Comparison of ENCODE assay signal across 1 cellular context in the genomic region with DNA sequence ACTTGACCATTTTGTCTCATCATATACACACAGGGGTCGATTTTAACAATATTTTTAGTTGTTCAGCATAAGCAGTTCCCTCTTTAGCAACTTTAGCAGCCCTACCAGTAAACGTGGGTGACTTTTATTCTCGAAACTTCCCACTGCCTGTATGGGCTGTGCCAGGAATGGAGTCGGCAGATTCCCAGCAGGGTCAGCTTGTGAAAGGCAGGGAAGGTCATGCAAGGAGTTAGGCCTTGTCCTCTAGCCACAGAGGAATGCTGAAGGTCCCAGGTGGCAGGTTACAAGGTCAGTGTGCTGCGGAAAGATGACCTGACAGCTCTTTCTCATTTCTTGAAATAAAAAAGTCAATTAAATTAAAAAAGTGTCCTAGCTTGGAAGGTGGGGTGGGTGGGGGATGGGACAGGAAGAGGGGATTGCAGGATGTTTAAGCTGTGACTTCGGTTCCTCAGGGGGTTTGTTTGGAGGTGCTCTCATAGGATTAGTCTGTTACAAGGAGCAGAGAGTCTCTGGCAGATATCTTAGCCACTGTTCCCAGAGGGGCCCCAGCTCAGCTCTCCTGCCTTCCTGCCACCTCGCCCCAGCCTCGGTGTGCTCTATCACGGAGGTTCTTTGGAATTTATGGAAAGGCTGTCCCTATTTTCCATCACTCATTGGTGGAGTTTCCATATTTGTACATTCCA.
TF ChIP-seq lines count a peak whose summit lies in the region.

No MANE protein-coding gene starts in this region.

TF ChIP-seq in K562, 482 proteins besides CTCF, POLR2A, EP300 and RAD21:
- no peak for TF ChIP-seq POLR2H (tag; IDR thresholded peaks at IDR 0.05; ENCODE audit: low read depth)
- TF ChIP-seq SIX5 (IDR thresholded peaks at IDR 0.05; ENCODE audit: borderline replicate concordance in 1 of 2, insufficient read depth in 1 of 2, low read depth in 1 of 2, low read length in 2 of 2): no peak
- TF ChIP-seq MAZ (CRISPR knock-in tag; conservative IDR thresholded peaks at IDR 0.05 in 1 of 2, IDR thresholded peaks at IDR 0.05 in 1 of 2): no peak
- no peak for TF ChIP-seq NR2F6 (CRISPR knock-in tag; IDR thresholded peaks at IDR 0.05)
- no peak for TF ChIP-seq MEIS2 (IDR thresholded peaks at IDR 0.05; ENCODE audit: partially characterized antibody)
- TF ChIP-seq ZMIZ1 (IDR thresholded peaks at IDR 0.05; ENCODE audit: low read depth in 2 of 2, low read length in 2 of 2): no peak
- no peak for TF ChIP-seq ZNF239 (CRISPR knock-in tag; IDR thresholded peaks at IDR 0.05)
- TF ChIP-seq NCOA2 (IDR thresholded peaks at IDR 0.05; ENCODE audit: partially characterized antibody in 2 of 2): no peak
- TF ChIP-seq NR0B1 (IDR thresholded peaks at IDR 0.05; ENCODE audit: partially characterized antibody): no peak
- no peak for TF ChIP-seq GATAD2B (IDR thresholded peaks at IDR 0.05; ENCODE audit: borderline replicate concordance)
- no peak for TF ChIP-seq HNRNPL (IDR thresholded peaks at IDR 0.05; ENCODE audit: low read depth, low read length)
- TF ChIP-seq, protein P1, sequence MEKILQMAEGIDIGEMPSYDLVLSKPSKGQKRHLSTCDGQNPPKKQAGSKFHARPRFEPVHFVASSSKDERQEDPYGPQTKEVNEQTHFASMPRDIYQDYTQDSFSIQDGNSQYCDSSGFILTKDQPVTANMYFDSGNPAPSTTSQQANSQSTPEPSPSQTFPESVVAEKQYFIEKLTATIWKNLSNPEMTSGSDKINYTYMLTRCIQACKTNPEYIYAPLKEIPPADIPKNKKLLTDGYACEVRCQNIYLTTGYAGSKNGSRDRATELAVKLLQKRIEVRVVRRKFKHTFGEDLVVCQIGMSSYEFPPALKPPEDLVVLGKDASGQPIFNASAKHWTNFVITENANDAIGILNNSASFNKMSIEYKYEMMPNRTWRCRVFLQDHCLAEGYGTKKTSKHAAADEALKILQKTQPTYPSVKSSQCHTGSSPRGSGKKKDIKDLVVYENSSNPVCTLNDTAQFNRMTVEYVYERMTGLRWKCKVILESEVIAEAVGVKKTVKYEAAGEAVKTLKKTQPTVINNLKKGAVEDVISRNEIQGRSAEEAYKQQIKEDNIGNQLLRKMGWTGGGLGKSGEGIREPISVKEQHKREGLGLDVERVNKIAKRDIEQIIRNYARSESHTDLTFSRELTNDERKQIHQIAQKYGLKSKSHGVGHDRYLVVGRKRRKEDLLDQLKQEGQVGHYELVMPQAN (IDR thresholded peaks at IDR 0.05; ENCODE audit: borderline replicate concordance): no peak
- TF ChIP-seq MLLT1 (IDR thresholded peaks at IDR 0.05): no peak
- TF ChIP-seq POLR2B (IDR thresholded peaks at IDR 0.05; ENCODE audit: low read depth, partially characterized antibody): no peak
- TF ChIP-seq HMG20B (CRISPR knock-in tag; IDR thresholded peaks at IDR 0.05): no peak
